9 cellular contexts compared by ENCODE assay signal in genomic region chr2:1730047-1730937, GRCh38. TPM values are rescaled to one million over a fixed set of nuclear protein-coding genes. Genes with fewer than 3 reads are reported as not detected.
DNase-seq lines count a peak whose midpoint lies in the region; ATAC-seq, FAIRE-seq and TF ChIP-seq lines count a peak whose summit lies in the region.
"Had no signal": no experiment of that assay in that cellular context is flagged by ENCODE, and none has a peak within 500 bp of the region (broad histone marks: within the 10 kb centered on the region; RNA-seq: fewer than 3 reads in every experiment).

No MANE protein-coding gene starts in this region.

- peak; percentile 83 for DNase-seq in AG08395 (ENCODE audit: low spot score)
- DNase-seq in RCC 7860 (ENCODE audit: low spot score) = peak; percentile 48
- DNase-seq in fibroblast of mammary gland (ENCODE audit: low read depth) = peak; percentile 94
- DNase-seq in myocyte (ENCODE audit: low read depth) = peak; percentile 62
- no peak for DNase-seq in D721Med (ENCODE audit: insufficient read length, low spot score)
- DNase-seq in SK-N-DZ (ENCODE audit: low spot score) = no peak
- DNase-seq: DND-41 had no signal

- FAIRE-seq in RCC 7860 (lab: Jason Lieb, UNC) (peak; percentile 40), D721Med (lab: Jason Lieb, UNC) (no peak)

- no peak overlapping the region for H3K4me3 ChIP-seq in fibroblast of mammary gland (ENCODE audit: control insufficient read depth, low read depth, low read length)

- TF ChIP-seq CTCF in fibroblast of mammary gland (conservative IDR thresholded peaks at IDR 0.05; ENCODE audit: control insufficient read depth, insufficient read depth, low read depth, low read length) = no peak
- no peak for TF ChIP-seq CTCF in D721Med (IDR thresholded peaks at IDR 0.05; ENCODE audit: insufficient read depth, missing control alignments)

- ATAC-seq in HG03457 (IDR thresholded peaks at IDR 0.05; ENCODE audit: unreplicated experiment) (no peak), GM19463 (IDR thresholded peaks at IDR 0.05; ENCODE audit: unreplicated experiment) (no peak)

RNA-seq across cellular contexts. Expression of gene PXDN, which starts 14.0 kb away (rescaled TPM):
- 52.7 and 69.3 TPM in 2 replicates for total RNA-seq in myocyte
- polyA plus RNA-seq in myocyte (2012) = 212 TPM
- polyA plus RNA-seq in SK-N-DZ (2014; cell fraction: cytosol; rRNA removed) = 29.4 and 37.6 TPM in 2 replicates
- polyA plus RNA-seq in SK-N-DZ (2014; cell fraction: nucleus; rRNA removed) = 65.5 and 125 TPM in 2 replicates

Comparison
In these comparisons a context has a peak if more than half of its experiments do, and no peak if none do; other contexts are left out.
1. DNase-seq: peak in AG08395 (single experiment), RCC 7860 (single experiment), fibroblast of mammary gland (single experiment) and myocyte (single experiment); none in D721Med (single experiment) and SK-N-DZ (single experiment).